Comparison of ENCODE assay signal across 37 cellular contexts in the genomic region with DNA sequence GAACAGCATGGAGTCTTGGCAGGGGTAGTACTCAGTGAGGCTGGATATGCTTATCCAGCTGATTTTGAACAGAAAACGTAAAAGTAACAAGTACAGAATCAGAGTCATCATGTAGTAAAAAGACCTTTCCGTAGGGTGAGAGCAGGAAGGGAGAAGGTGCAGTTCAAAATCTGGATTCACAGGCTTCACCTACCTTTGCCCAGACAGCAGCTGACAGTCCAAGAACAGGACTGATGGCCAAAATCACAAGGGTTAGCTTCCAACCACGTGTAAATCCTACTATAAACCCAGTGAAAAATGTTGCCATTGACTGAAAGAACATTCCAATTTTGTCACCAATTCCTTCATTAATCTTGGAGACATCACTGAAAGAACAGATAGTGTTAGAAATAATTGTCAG. TPM values are rescaled to one million over a fixed set of nuclear protein-coding genes. Genes with fewer than 3 reads are reported as not detected.
"Had no signal": no experiment of that assay in that cellular context is flagged by ENCODE, and none has a peak within 500 bp of the region (broad histone marks: within the 10 kb centered on the region; RNA-seq: fewer than 3 reads in every experiment).

No MANE protein-coding gene starts in this region.

- H3K36me3 ChIP-seq: breast epithelium had no signal

- H3K27ac ChIP-seq: adrenal gland, body of pancreas, breast epithelium, KMS-11, PC-9, RWPE1, VCaP had no signal

- FAIRE-seq: astrocyte had no signal

- H3K27ac Mint-ChIP-seq: activated B cell treated with CpG ODN at 0.5 μM for 24 hours; activated CD4-positive, alpha-beta memory T cell treated with anti-CD3 and anti-CD28 coated beads for 36 hours; activated CD8-positive, alpha-beta memory T cell treated with anti-CD3 and anti-CD28 coated beads, Interleukin-2, amount 10 ng/mL, durations not matched to agents 7 days and 5 days; activated naive CD8-positive, alpha-beta T cell treated with anti-CD3 and anti-CD28 coated beads, Interleukin-2, amount 10 ng/mL, durations not matched to agents 7 days and 5 days had no signal

- H2AFZ ChIP-seq: PC-9 had no signal

- H3K4me3 ChIP-seq: adrenal gland, body of pancreas, breast epithelium, PC-9 had no signal

- H3K27me3 ChIP-seq: adrenal gland, body of pancreas, breast epithelium had no signal

- H3K4me1 ChIP-seq: breast epithelium had no signal

- H3K9ac ChIP-seq: KMS-11 had no signal

- DNase-seq: activated B cell treated with CpG ODN at 0.5 μM for 24 hours; activated CD4-positive, alpha-beta memory T cell treated with anti-CD3 and anti-CD28 coated beads for 36 hours; activated CD4-positive, alpha-beta T cell treated with anti-CD3 and anti-CD28 coated beads for 4 hours; activated CD4-positive, alpha-beta T cell treated with anti-CD3 and anti-CD28 coated beads, Interleukin-2, amount 50 U/mL, for 1 hour; activated CD4-positive, CD25-positive, alpha-beta regulatory T cell treated with anti-CD3 and anti-CD28 coated beads, Interleukin-2, amount 50 U/mL, for 72 hours; activated CD8-positive, alpha-beta memory T cell treated with anti-CD3 and anti-CD28 coated beads for 24 hours; activated CD8-positive, alpha-beta memory T cell treated with anti-CD3 and anti-CD28 coated beads, Interleukin-2, amount 10 ng/mL, durations not matched to agents 7 days and 5 days; activated CD8-positive, alpha-beta memory T cell treated with anti-CD3 and anti-CD28 coated beads, Interleukin-2, amount 50 U/mL, for 48 hours; activated effector memory CD4-positive, alpha-beta T cell treated with Interleukin-2 at 50 U/mL for 16 hours; activated naive CD4-positive, alpha-beta T cell treated with anti-CD3 and anti-CD28 coated beads, Interleukin-2, amount 50 U/mL, for 16 hours; activated naive CD8-positive, alpha-beta T cell treated with anti-CD3 and anti-CD28 coated beads, Interleukin-2, amount 10 ng/mL, durations not matched to agents 7 days and 5 days; activated T-cell treated with anti-CD3 and anti-CD28 coated beads, Interleukin-2, amount 50 U/mL, for 48 hours; adrenal gland; body of pancreas; NCI-H1092 treated with DMSO at 0.1 percent for 48 hours; NCI-H1417; NCI-H146; NCI-H187; NCI-H2029 treated with DMSO at 0.1 percent for 48 hours; NCI-H2107; NCI-H2171; NCI-H510A; NCI-H526; NCI-H748 treated with DMSO at 0.1 percent for 48 hours; PC-9; SIG-M5; T-helper 1 cell; T-helper 2 cell; T-helper 9 cell had no signal

- ATAC-seq: activated CD8-positive, alpha-beta memory T cell treated with anti-CD3 and anti-CD28 coated beads, Interleukin-2, amount 10 ng/mL, durations not matched to agents 7 days and 5 days; body of pancreas; Right ventricle myocardium inferior; SK-N-SH treated with all-trans-retinoic acid at 6 μM for 48 hours had no signal

- H3K36me3 Mint-ChIP-seq: activated CD4-positive, alpha-beta memory T cell treated with anti-CD3 and anti-CD28 coated beads for 36 hours; activated naive CD8-positive, alpha-beta T cell treated with anti-CD3 and anti-CD28 coated beads, Interleukin-2, amount 10 ng/mL, durations not matched to agents 7 days and 5 days had no signal

- H3K4me2 ChIP-seq: KMS-11, PC-9 had no signal

- H3K27me3 Mint-ChIP-seq: activated B cell treated with CpG ODN at 0.5 μM for 24 hours; activated CD8-positive, alpha-beta memory T cell treated with anti-CD3 and anti-CD28 coated beads, Interleukin-2, amount 10 ng/mL, durations not matched to agents 7 days and 5 days; activated naive CD8-positive, alpha-beta T cell treated with anti-CD3 and anti-CD28 coated beads, Interleukin-2, amount 10 ng/mL, durations not matched to agents 7 days and 5 days had no signal

- H3K9me3 ChIP-seq: adrenal gland, body of pancreas, breast epithelium had no signal

- H3K9me3 Mint-ChIP-seq: activated B cell treated with CpG ODN at 0.5 μM for 24 hours; activated CD4-positive, alpha-beta memory T cell treated with anti-CD3 and anti-CD28 coated beads for 36 hours; activated naive CD8-positive, alpha-beta T cell treated with anti-CD3 and anti-CD28 coated beads, Interleukin-2, amount 10 ng/mL, durations not matched to agents 7 days and 5 days had no signal

- H3K4me3 Mint-ChIP-seq: activated B cell treated with CpG ODN at 0.5 μM for 24 hours; activated CD4-positive, alpha-beta memory T cell treated with anti-CD3 and anti-CD28 coated beads for 36 hours; activated CD8-positive, alpha-beta memory T cell treated with anti-CD3 and anti-CD28 coated beads, Interleukin-2, amount 10 ng/mL, durations not matched to agents 7 days and 5 days; activated naive CD8-positive, alpha-beta T cell treated with anti-CD3 and anti-CD28 coated beads, Interleukin-2, amount 10 ng/mL, durations not matched to agents 7 days and 5 days had no signal

RNA-seq across cellular contexts. Expression of a gene that starts 34.8 kb away (rescaled TPM):
- total RNA-seq: OCI-LY7, PC-9 had no signal
